Comparison of ENCODE assay signal across 20 cellular contexts in genomic region chr12:56204275-56204674, GRCh38. TPM values are rescaled to one million over a fixed set of nuclear protein-coding genes. Genes with fewer than 3 reads are reported as not detected.
"Had no signal": no experiment of that assay in that cellular context is flagged by ENCODE, and none has a peak within 500 bp of the region (broad histone marks: within the 10 kb centered on the region; RNA-seq: fewer than 3 reads in every experiment).

No MANE protein-coding gene starts in this region.

- DNase-seq: activated CD4-positive, alpha-beta memory T cell treated with anti-CD3 and anti-CD28 coated beads, Interleukin-2, amount 10 ng/mL, durations not matched to agents 7 days and 5 days; activated CD4-positive, alpha-beta T cell treated with anti-CD3 and anti-CD28 coated beads for 4 hours; activated effector memory CD4-positive, alpha-beta T cell treated with anti-CD3 and anti-CD28 coated beads, Interleukin-2, amount 50 U/mL, for 16 hours; activated T-cell treated with anti-CD3 and anti-CD28 coated beads, Interleukin-2, amount 50 U/mL, for 24 hours; left lung; ovary; stimulated activated CD4-positive, alpha-beta T cell treated with anti-CD3 and anti-CD28 coated beads, Interleukin-12 subunit alpha, Interleukin-12 subunit beta, amount 100 ng/mL, for 4 hours; stimulated activated CD4-positive, alpha-beta T cell treated with anti-CD3 and anti-CD28 coated beads, Interleukin-2, amount 100 ng/mL, for 24 hours; stimulated activated naive CD4-positive, alpha-beta T cell; T-helper 2 cell; transverse colon had no signal

- H3K4me3 Mint-ChIP-seq: activated CD4-positive, alpha-beta memory T cell treated with anti-CD3 and anti-CD28 coated beads, Interleukin-2, amount 10 ng/mL, durations not matched to agents 7 days and 5 days; activated T-cell treated with anti-CD3 and anti-CD28 coated beads, Interleukin-2, amount 50 U/mL, for 24 hours; mesothelial cell of epicardium; neural progenitor cell had no signal

- H3K27ac Mint-ChIP-seq: activated CD4-positive, alpha-beta memory T cell treated with anti-CD3 and anti-CD28 coated beads, Interleukin-2, amount 10 ng/mL, durations not matched to agents 7 days and 5 days; activated T-cell treated with anti-CD3 and anti-CD28 coated beads, Interleukin-2, amount 50 U/mL, for 24 hours; neural progenitor cell had no signal

- FAIRE-seq: astrocyte, bronchial epithelial cell, islet of Langerhans had no signal

- ATAC-seq: gastroesophageal sphincter, left lung, SK-N-SH treated with all-trans-retinoic acid at 6 μM for 48 hours had no signal

- H3K27ac ChIP-seq: left lung, neural progenitor cell, ovary, transverse colon, vagina had no signal

- H3K27me3 ChIP-seq: gastroesophageal sphincter, left lung, neural progenitor cell, ovary, transverse colon, vagina had no signal

- H3K9me3 ChIP-seq: gastroesophageal sphincter, left lung, ovary, transverse colon, vagina had no signal

- H3K9me3 Mint-ChIP-seq: activated CD4-positive, alpha-beta memory T cell treated with anti-CD3 and anti-CD28 coated beads, Interleukin-2, amount 10 ng/mL, durations not matched to agents 7 days and 5 days; activated T-cell treated with anti-CD3 and anti-CD28 coated beads, Interleukin-2, amount 50 U/mL, for 24 hours; mesothelial cell of epicardium; neural progenitor cell had no signal

- H3K27me3 Mint-ChIP-seq: activated CD4-positive, alpha-beta memory T cell treated with anti-CD3 and anti-CD28 coated beads, Interleukin-2, amount 10 ng/mL, durations not matched to agents 7 days and 5 days; activated T-cell treated with anti-CD3 and anti-CD28 coated beads, Interleukin-2, amount 50 U/mL, for 24 hours had no signal

- H3K4me1 Mint-ChIP-seq: activated CD4-positive, alpha-beta memory T cell treated with anti-CD3 and anti-CD28 coated beads, Interleukin-2, amount 10 ng/mL, durations not matched to agents 7 days and 5 days; mesothelial cell of epicardium; neural progenitor cell had no signal

- H3K9ac ChIP-seq: neural progenitor cell had no signal

- H3K4me2 ChIP-seq: neural progenitor cell had no signal

- H3K36me3 ChIP-seq: neural progenitor cell, ovary had no signal

- H3K4me1 ChIP-seq: neural progenitor cell, vagina had no signal

- H2AFZ ChIP-seq: neural progenitor cell had no signal

- H3K4me3 ChIP-seq: gastroesophageal sphincter, left lung, neural progenitor cell, ovary, transverse colon, vagina had no signal

RNA-seq across cellular contexts. Expression of gene SLC39A5, which starts 25.6 kb away (rescaled TPM):
- total RNA-seq: dermis microvascular lymphatic vessel endothelial cell, vagina had no signal
